ENCODE assay signal across 2 cellular contexts in genomic region chr11:9452023-9452422, GRCh38.
TF ChIP-seq lines count a peak whose summit lies in the region.

No MANE protein-coding gene starts in this region.

TF ChIP-seq in SK-N-SH, 30 proteins besides CTCF, POLR2A, EP300 and RAD21:
- TF ChIP-seq JUND (IDR thresholded peaks at IDR 0.05): peak; percentile 1; the same call in 1 of the 2 replicates

TF ChIP-seq in H1, 55 proteins besides CTCF, POLR2A, EP300 and RAD21:
- TF ChIP-seq TEAD4 (IDR thresholded peaks at IDR 0.05; ENCODE audit: low read depth, low read length): peak; percentile 70; the same call in 1 of the 2 replicates
